In the genomic region with DNA sequence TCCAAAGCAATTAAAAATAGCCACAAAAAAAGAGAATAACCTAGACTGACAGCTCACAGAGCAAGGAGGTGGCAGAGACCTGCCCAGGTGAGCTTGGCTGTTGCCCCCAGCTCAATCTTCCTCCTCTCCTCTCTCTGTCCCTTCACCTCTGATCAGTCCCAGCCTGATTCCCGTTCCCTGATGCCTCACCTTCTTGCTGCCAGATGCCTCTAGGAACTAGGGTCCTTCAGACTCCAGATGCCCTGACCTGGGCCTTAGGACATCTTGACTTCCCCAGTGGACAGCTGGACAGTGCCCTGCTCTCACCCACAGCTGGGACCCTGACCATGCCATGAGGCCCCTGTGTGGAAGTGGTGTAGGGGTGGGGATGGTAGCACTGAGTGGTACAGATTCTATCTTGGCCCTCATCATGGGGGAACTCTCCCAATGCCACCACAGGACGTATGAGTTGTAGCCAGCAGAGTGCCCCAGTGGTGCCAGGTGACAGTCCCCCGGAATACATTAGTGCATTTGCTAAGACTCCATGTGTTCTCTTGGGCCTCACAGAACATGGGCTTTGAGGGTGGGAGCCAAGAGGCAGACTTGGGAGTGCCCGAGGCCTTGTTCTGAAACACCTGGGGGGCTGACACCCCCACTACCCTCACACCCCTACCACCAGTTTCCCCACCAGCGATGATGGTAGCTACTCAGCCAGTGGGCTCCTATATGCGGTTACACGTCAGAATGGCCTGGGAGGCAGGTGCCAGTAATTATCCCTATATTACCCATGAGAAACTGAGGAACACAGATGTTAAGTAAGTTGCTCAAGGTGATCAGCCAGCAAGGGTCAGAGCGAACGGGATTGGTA, we compare ENCODE assay signal across 9 cellular contexts. TPM values are rescaled to one million over a fixed set of nuclear protein-coding genes. Genes with fewer than 3 reads are reported as not detected.
DNase-seq lines count a peak whose midpoint lies in the region; TF ChIP-seq lines count a peak whose summit lies in the region.
"Had no signal": no experiment of that assay in that cellular context is flagged by ENCODE, and none has a peak within 500 bp of the region (broad histone marks: within the 10 kb centered on the region; RNA-seq: fewer than 3 reads in every experiment).

No MANE protein-coding gene starts in this region.

- WGBS in H9 (ENCODE audit: extremely low coverage, insufficient read length, low lambda C conversion rate): no CpG with 5 or more reads among the region's 9 CpGs

- no peak overlapping the region for H2AK5ac ChIP-seq in H9 (ENCODE audit: insufficient read length, low read length)

- H3K79me1 ChIP-seq in H9 (ENCODE audit: insufficient read depth, low read depth, low read length, poor library complexity, severe bottlenecking): no peaks in the 10 kb centered on the region

- no peak overlapping the region for H3K23ac ChIP-seq in H9 (ENCODE audit: insufficient read length, low read depth, low read length)

- no peak overlapping the region; a peak in 1 of 7 replicates for H3K27ac Mint-ChIP-seq in H9
- no peak overlapping the region for H3K27ac Mint-ChIP-seq in activated T-cell treated with anti-CD3 and anti-CD28 coated beads, Interleukin-2, amount 50 U/mL, for 24 hours

- peaks cover 4% of the 10 kb centered on the region for H3K23me2 ChIP-seq in H9 (ENCODE audit: insufficient read length, low read depth, low read length, poor library complexity, severe bottlenecking)

- no peak overlapping the region for H3K4me3 Mint-ChIP-seq in H9
- no peak overlapping the region for H3K4me3 Mint-ChIP-seq in activated T-cell treated with anti-CD3 and anti-CD28 coated beads, Interleukin-2, amount 50 U/mL, for 24 hours

- no peak for TF ChIP-seq CTCF in MM.1S (IDR thresholded peaks at IDR 0.05; ENCODE audit: low read length)
- TF ChIP-seq CTCF in H9 (conservative IDR thresholded peaks at IDR 0.05): no peak
- TF ChIP-seq CTCF in brain microvascular endothelial cell (IDR thresholded peaks at IDR 0.05; ENCODE audit: low read depth, low read length, missing control alignments): no peak

- no peak overlapping the region for H2BK12ac ChIP-seq in H9 (ENCODE audit: insufficient read length, low read depth, low read length)

- H3F3A ChIP-seq in MM.1S (ENCODE audit: insufficient read depth, low read length): peaks cover 32% of the 10 kb centered on the region

- H3K36me3 Mint-ChIP-seq in H9 (ENCODE audit: insufficient read depth in 1 of 3, low read depth in 3 of 3): peaks cover 0 to 8% (median 6%) of the 10 kb centered on the region in 3 experiments; a peak in 3 of 7 replicates
- H3K36me3 Mint-ChIP-seq in activated T-cell treated with anti-CD3 and anti-CD28 coated beads, Interleukin-2, amount 50 U/mL, for 24 hours (ENCODE audit: low read depth): no peaks in the 10 kb centered on the region

- H3K4ac ChIP-seq in H9 (ENCODE audit: low read depth, low read length): no peak overlapping the region

- no peaks in the 10 kb centered on the region for H3K9me3 Mint-ChIP-seq in H9
- H3K9me3 Mint-ChIP-seq in activated T-cell treated with anti-CD3 and anti-CD28 coated beads, Interleukin-2, amount 50 U/mL, for 24 hours: no peaks in the 10 kb centered on the region

- H2BK5ac ChIP-seq in H9 (ENCODE audit: insufficient read length, low read length): no peak overlapping the region

- H3K27me3 Mint-ChIP-seq in H9 (ENCODE audit: low read depth): peaks cover 7% of the 10 kb centered on the region
- H3K27me3 Mint-ChIP-seq in activated T-cell treated with anti-CD3 and anti-CD28 coated beads, Interleukin-2, amount 50 U/mL, for 24 hours: peaks cover 5% of the 10 kb centered on the region

- no peak for DNase-seq in MM.1S
- DNase-seq in dermis blood vessel endothelial cell: peak; percentile 78
- DNase-seq in mesenteric fat pad (ENCODE audit: low spot score): peak; percentile 88
- DNase-seq in substantia nigra (lab: John Stamatoyannopoulos, UW): no peak
- DNase-seq in H9: no peak
- DNase-seq in SW480 (ENCODE audit: low spot score): no peak
- no peak for DNase-seq in activated T-cell treated with anti-CD3 and anti-CD28 coated beads, Interleukin-2, amount 50 U/mL, for 24 hours
- DNase-seq in brain microvascular endothelial cell: no peak
- DNase-seq: NCI-H2081 treated with DMSO at 0.1 percent for 48 hours had no signal

- H3K27ac ChIP-seq in MM.1S (ENCODE audit: low read length): peak overlapping the region; percentile 10; the same call in 1 of the 2 replicates
- peak overlapping the region; percentile 67 for H3K27ac ChIP-seq in substantia nigra (ENCODE audit: low read depth, low read length, poor library complexity, severe bottlenecking)
- H3K27ac ChIP-seq in H9 (ENCODE audit: insufficient read length, low read depth, low read length): no peak overlapping the region
- no peak overlapping the region for H3K27ac ChIP-seq in brain microvascular endothelial cell

- no peaks in the 10 kb centered on the region for H4K20me1 ChIP-seq in MM.1S (ENCODE audit: insufficient read depth, low read length)
- no peaks in the 10 kb centered on the region for H4K20me1 ChIP-seq in H9 (ENCODE audit: control insufficient read depth, insufficient read depth, insufficient read length)

- no peak overlapping the region for H4K5ac ChIP-seq in H9 (ENCODE audit: insufficient read length, low read depth, low read length)

- H3K4me1 Mint-ChIP-seq in H9: peaks cover 71 to 74% of the 10 kb centered on the region in 2 experiments
- peaks cover 21% of the 10 kb centered on the region for H3K4me1 Mint-ChIP-seq in activated T-cell treated with anti-CD3 and anti-CD28 coated beads, Interleukin-2, amount 50 U/mL, for 24 hours (ENCODE audit: low read depth)

- peaks cover 66% of the 10 kb centered on the region for H3K79me2 ChIP-seq in MM.1S (ENCODE audit: low read length)
- no peaks in the 10 kb centered on the region for H3K79me2 ChIP-seq in H9 (ENCODE audit: insufficient read depth, low read length)

- H4K91ac ChIP-seq in H9 (ENCODE audit: insufficient read length, low read depth, low read length): no peak overlapping the region

- no peak overlapping the region for H3K14ac ChIP-seq in H9 (ENCODE audit: insufficient read depth, low read length)

- no peak overlapping the region for H3T11ph ChIP-seq in H9 (ENCODE audit: low read length)

- H3K4me2 ChIP-seq in MM.1S (ENCODE audit: low read depth, low read length) (peak overlapping the region; percentile 79; the same call in 1 of the 2 replicates), H9 (ENCODE audit: insufficient read depth, insufficient read length, low read length) (no peak overlapping the region)

- H2BK15ac ChIP-seq in H9 (ENCODE audit: low read depth, low read length): no peak overlapping the region

- no peaks in the 10 kb centered on the region for H3K27me3 ChIP-seq in MM.1S (replicated peaks; ENCODE audit: insufficient read depth, low read length)
- no peaks in the 10 kb centered on the region for H3K27me3 ChIP-seq in H9 (ENCODE audit: insufficient read depth, low read length)
- no peaks in the 10 kb centered on the region for H3K27me3 ChIP-seq in brain microvascular endothelial cell (replicated peaks)

- H2BK120ac ChIP-seq in H9 (ENCODE audit: low read depth, low read length, poor library complexity, severe bottlenecking): no peak overlapping the region

- H3K36me3 ChIP-seq in MM.1S (replicated peaks; ENCODE audit: insufficient read depth, low read length) (peaks cover 9% of the 10 kb centered on the region; the same call in 1 of the 2 replicates), brain microvascular endothelial cell (replicated peaks) (no peaks in the 10 kb centered on the region)

- no peak overlapping the region for H2BK20ac ChIP-seq in H9 (ENCODE audit: low read depth, low read length, poor library complexity, severe bottlenecking)

- H3K4me3 ChIP-seq in MM.1S (ENCODE audit: low read length) (no peak overlapping the region; the same call in 1 of the 2 replicates), brain microvascular endothelial cell (ENCODE audit: low read depth, low read length) (no peak overlapping the region)

- H3K9me2 ChIP-seq in MM.1S (replicated peaks; ENCODE audit: insufficient read depth, low read length): no peaks in the 10 kb centered on the region

- no peak overlapping the region for H3K56ac ChIP-seq in H9 (ENCODE audit: insufficient read length, low read depth, low read length)

- H2AFZ ChIP-seq in MM.1S (ENCODE audit: low read length) (no peak overlapping the region), H9 (ENCODE audit: low read length) (no peak overlapping the region)

- in situ Hi-C loops in brain microvascular endothelial cell (cut with HindIII; ENCODE audit: low pct_ligation_motif_present, low sequenced_read_pairs): no loop called here

- H4K8ac ChIP-seq in H9 (replicated peaks; ENCODE audit: insufficient read length, low read depth, low read length): no peak overlapping the region

- peaks cover 72% of the 10 kb centered on the region for H3K4me1 ChIP-seq in MM.1S (ENCODE audit: low read length)
- peaks cover 16% of the 10 kb centered on the region for H3K4me1 ChIP-seq in H9 (ENCODE audit: insufficient read depth, low read length)

- H3K18ac ChIP-seq in H9 (ENCODE audit: insufficient read length, low read depth, low read length): no peak overlapping the region

- no peak overlapping the region; the same call in 1 of the 2 replicates for H3K9ac ChIP-seq in MM.1S (ENCODE audit: low read length)
- H3K9ac ChIP-seq in H9 (ENCODE audit: extremely low read depth, insufficient read length, low read length): no peak overlapping the region

- no peaks in the 10 kb centered on the region for H3K9me3 ChIP-seq in MM.1S (replicated peaks; ENCODE audit: insufficient read depth, low read length)
- no peaks in the 10 kb centered on the region for H3K9me3 ChIP-seq in H9 (ENCODE audit: control insufficient read depth, low read depth, low read length)

RNA-seq across cellular contexts. Expression of gene DEPP1, which starts 2.0 kb away (rescaled TPM):
- total RNA-seq in dermis blood vessel endothelial cell (174 and 360 TPM in 2 replicates), mesenteric fat pad (566 TPM), H9 (2021) (1.7 and 2.4 TPM in 2 replicates)

RNA-seq across cellular contexts. Expression of gene RASSF4, which starts 17.0 kb away (rescaled TPM):
- total RNA-seq in dermis blood vessel endothelial cell (13.1 and 24.8 TPM in 2 replicates), mesenteric fat pad (122 TPM), H9 (2021) (11.3 and 11.5 TPM in 2 replicates)

RNA-seq across cellular contexts. Expression of gene ZNF22, which starts 24.1 kb away (rescaled TPM):
- total RNA-seq in dermis blood vessel endothelial cell: 53.6 and 54.4 TPM in 2 replicates
- total RNA-seq in mesenteric fat pad: 50.3 TPM
- total RNA-seq in H9 (2021): 36.9 and 37.6 TPM in 2 replicates

Comparison
In these comparisons a context has a peak if more than half of its experiments do, and no peak if none do; other contexts are left out.
1. DNase-seq: peak in dermis blood vessel endothelial cell (single experiment) and mesenteric fat pad (single experiment); none in MM.1S (single experiment), substantia nigra (0 of 49), H9 (single experiment), SW480 (single experiment), activated T-cell treated with anti-CD3 and anti-CD28 coated beads, Interleukin-2, amount 50 U/mL, for 24 hours (single experiment) and brain microvascular endothelial cell (single experiment).
2. H3K27ac ChIP-seq: peak in MM.1S (single experiment) and substantia nigra (single experiment); none in H9 (single experiment) and brain microvascular endothelial cell (single experiment).
3. RNA of gene DEPP1, which starts 2.0 kb away (total RNA-seq): 566 TPM in mesenteric fat pad (single experiment) and 174 to 360 TPM in dermis blood vessel endothelial cell; 1.7 to 2.4 TPM in H9; every median in the first group is over 10 times any median in the second.